8 cellular contexts compared by ENCODE assay signal in genomic region chr11:123653405-123653996, GRCh38. TPM values are rescaled to one million over a fixed set of nuclear protein-coding genes. Genes with fewer than 3 reads are reported as not detected.
DNase-seq lines count a peak whose midpoint lies in the region; ATAC-seq, FAIRE-seq and TF ChIP-seq lines count a peak whose summit lies in the region.

No MANE protein-coding gene starts in this region.

- H3K4me3 ChIP-seq in CD4-positive, CD25-positive, alpha-beta regulatory T cell (ENCODE audit: low read depth, low read length), result no peak overlapping the region
- H3K4me3 ChIP-seq in cardiac fibroblast (replicated peaks in 1 of 2; ENCODE audit: low read depth in 2 of 2, low read length in 2 of 2) (peak overlapping the region; percentile 63 to 66), muscle layer of colon (ENCODE audit: low read depth in 1 of 2, low read length in 2 of 2) (peak overlapping the region; percentile 24 to 55)

- H3K27me3 Mint-ChIP-seq in CD4-positive, CD25-positive, alpha-beta regulatory T cell, result peaks cover 70% of the 10 kb centered on the region

- peaks cover 20% of the 10 kb centered on the region for H3K27me3 ChIP-seq in CD4-positive, CD25-positive, alpha-beta regulatory T cell (ENCODE audit: control insufficient read depth, insufficient read depth, low read length)
- peaks cover 17 to 31% of the 10 kb centered on the region in 2 donors for H3K27me3 ChIP-seq in muscle layer of colon (ENCODE audit: control insufficient read depth in 1 of 2, insufficient read depth in 2 of 2, low read length in 2 of 2)

- peaks cover 5 to 16% (median 6%) of the 10 kb centered on the region in 4 donors for H3K4me1 Mint-ChIP-seq in CD4-positive, CD25-positive, alpha-beta regulatory T cell

- no peak overlapping the region for H3K9ac ChIP-seq in muscle layer of colon (ENCODE audit: low read length)

- H3K36me3 ChIP-seq in CD4-positive, CD25-positive, alpha-beta regulatory T cell (ENCODE audit: control insufficient read depth, insufficient read depth, low read length), result no peaks in the 10 kb centered on the region
- H3K36me3 ChIP-seq in muscle layer of colon (ENCODE audit: insufficient read depth, low read length), result no peaks in the 10 kb centered on the region

- peaks cover 0 to 9% (median 2%) of the 10 kb centered on the region in 7 donors for H3K9me3 Mint-ChIP-seq in CD4-positive, CD25-positive, alpha-beta regulatory T cell

- no peak for FAIRE-seq in HTR-8/SVneo (lab: Jason Lieb, UNC)

- no peak overlapping the region for H3K27ac ChIP-seq in CD4-positive, CD25-positive, alpha-beta regulatory T cell (ENCODE audit: insufficient read depth, low read length, poor library complexity, severe bottlenecking)
- H3K27ac ChIP-seq in muscle layer of colon (ENCODE audit: low read depth, low read length), result no peak overlapping the region

- no peak for TF ChIP-seq CTCF in cardiac fibroblast (IDR thresholded peaks at IDR 0.05; ENCODE audit: low read depth, low read length)

- no peak for ATAC-seq in CD4-positive, CD25-positive, alpha-beta regulatory T cell (ENCODE audit: low read depth in 2 of 2)

- H3K4me3 Mint-ChIP-seq in CD4-positive, CD25-positive, alpha-beta regulatory T cell, result peak overlapping the region in 3 of 4 donors; percentile 2 to 74 (median 64)

- H3K4me1 ChIP-seq in CD4-positive, CD25-positive, alpha-beta regulatory T cell (ENCODE audit: control insufficient read depth, insufficient read depth, low read length, poor library complexity, severe bottlenecking), result peaks cover 14% of the 10 kb centered on the region
- peaks cover 11% of the 10 kb centered on the region for H3K4me1 ChIP-seq in muscle layer of colon (ENCODE audit: insufficient read depth, low read length)

- no peak overlapping the region for H3K27ac Mint-ChIP-seq in CD4-positive, CD25-positive, alpha-beta regulatory T cell

- H3K36me3 Mint-ChIP-seq in CD4-positive, CD25-positive, alpha-beta regulatory T cell, result peaks cover 6% of the 10 kb centered on the region

- H3K9me3 ChIP-seq in CD4-positive, CD25-positive, alpha-beta regulatory T cell (ENCODE audit: control insufficient read depth in 2 of 2, low read length in 2 of 2), result no peaks in the 10 kb centered on the region
- H3K9me3 ChIP-seq in muscle layer of colon (ENCODE audit: low read length), result no peaks in the 10 kb centered on the region

- no peak for DNase-seq in CD4-positive, CD25-positive, alpha-beta regulatory T cell
- DNase-seq in HTR-8/SVneo (ENCODE audit: insufficient read length, low spot score), result peak; percentile 8
- no peak for DNase-seq in cardiac fibroblast (ENCODE audit: low read depth in 2 of 2)
- no peak for DNase-seq in NCI-H1436 (lab: John Stamatoyannopoulos, UW)
- DNase-seq in NCI-H510A treated with DMSO at 0.1 percent for 48 hours (lab: John Stamatoyannopoulos, UW), result no peak
- DNase-seq in activated effector memory CD4-positive, alpha-beta T cell treated with anti-CD3 and anti-CD28 coated beads, Interleukin-2, amount 50 U/mL, for 16 hours, result no peak
- no peak for DNase-seq in HK-2 (ENCODE audit: unreplicated experiment)

RNA-seq across cellular contexts. Expression of gene SCN3B, which starts 0.9 kb away (rescaled TPM):
- not detected for total RNA-seq in CD4-positive, CD25-positive, alpha-beta regulatory T cell
- under 1 TPM in 1 of 4 donors, not detected in 3; 0.05 TPM for polyA plus RNA-seq in CD4-positive, CD25-positive, alpha-beta regulatory T cell
